In the genomic region with DNA sequence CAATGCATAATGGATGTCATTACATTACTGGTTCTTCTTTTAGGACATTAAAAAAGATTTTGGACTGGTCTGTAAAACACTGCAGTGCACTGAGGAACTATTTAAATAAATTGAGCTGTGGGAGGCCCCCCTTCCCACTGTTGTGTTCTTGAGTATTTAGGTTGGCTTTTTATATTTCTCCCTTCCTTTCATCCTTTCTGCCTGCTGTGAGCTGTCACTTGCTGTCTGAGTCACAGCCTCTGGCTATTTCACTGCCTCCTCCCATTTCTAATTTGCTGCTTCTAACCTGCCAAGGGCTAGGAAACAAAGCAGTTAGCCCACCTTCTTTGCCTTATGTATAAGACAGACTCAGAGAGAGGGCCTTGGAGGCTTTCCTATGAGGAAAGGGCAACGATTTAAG, we compare ENCODE assay signal across 12 cellular contexts.
DNase-seq lines count a peak whose midpoint lies in the region; ATAC-seq, FAIRE-seq and TF ChIP-seq lines count a peak whose summit lies in the region.
"Had no signal": no experiment of that assay in that cellular context is flagged by ENCODE, and none has a peak within 500 bp of the region (broad histone marks: within the 10 kb centered on the region; RNA-seq: fewer than 3 reads in every experiment).

No MANE protein-coding gene starts in this region.

- H3K27me3 ChIP-seq in cardiac muscle cell (no peaks in the 10 kb centered on the region), heart right ventricle (no peaks in the 10 kb centered on the region)
- H3K27me3 ChIP-seq: BLaER1 treated with 17β-estradiol and CSF1 and Interleukin-3, amounts not matched to agents 10 nM and 100 nM had no signal

- peaks cover 32% of the 10 kb centered on the region for H3K4me1 Mint-ChIP-seq in type B pancreatic cell (ENCODE audit: unreplicated experiment)

- H3K27me3 Mint-ChIP-seq in type B pancreatic cell = no peaks in the 10 kb centered on the region

- TF ChIP-seq CTCF in cardiac muscle cell (IDR thresholded peaks at IDR 0.05; ENCODE audit: low read depth, low read length) = no peak
- TF ChIP-seq CTCF in heart right ventricle (IDR thresholded peaks at IDR 0.05) = no peak
- TF ChIP-seq CTCF in type B pancreatic cell (conservative IDR thresholded peaks at IDR 0.05) = no peak

- peak overlapping the region; percentile 31 for H3K4me3 Mint-ChIP-seq in type B pancreatic cell
- H3K4me3 Mint-ChIP-seq: T-helper 1 cell treated with Interleukin-12 subunit alpha and Interleukin-12 subunit beta and Interleukin-4 antibody, amounts not matched to agents 30 μg/mL and 1 μg/mL, for 36 hours had no signal

- DNase-seq in cardiac muscle cell (ENCODE audit: low read depth in 1 of 2, low spot score in 1 of 2) (peak; percentile 23 to 25), heart right ventricle (no peak), RCC 7860 (ENCODE audit: low spot score) (peak; percentile 19), fibroblast of peridontal ligament (ENCODE audit: extremely low read depth) (peak; percentile 37), type B pancreatic cell (ENCODE audit: extremely low spot score, unreplicated experiment) (no peak), midbrain (lab: John Stamatoyannopoulos, UW) (no peak)
- DNase-seq: NCI-H2171 treated with DMSO at 0.1 percent for 48 hours had no signal

- H3K27ac ChIP-seq in cardiac muscle cell = peak overlapping the region; percentile 50
- H3K27ac ChIP-seq in heart right ventricle = no peak overlapping the region
- H3K27ac ChIP-seq: BLaER1 treated with 17β-estradiol and CSF1 and Interleukin-3, amounts not matched to agents 10 nM and 100 nM had no signal

- 24 to 28% methylated on average over 1 of the region's 1 CpG for WGBS in heart right ventricle, 2 donors

- H3K4me3 ChIP-seq in cardiac muscle cell = no peak overlapping the region
- no peak overlapping the region for H3K4me3 ChIP-seq in heart right ventricle
- H3K4me3 ChIP-seq: BLaER1 treated with 17β-estradiol and CSF1 and Interleukin-3, amounts not matched to agents 10 nM and 100 nM; lung had no signal

- no peak for FAIRE-seq in RCC 7860 (lab: Jason Lieb, UNC)

- intact Hi-C loops in heart right ventricle (cut with DNase I) = no loop called here

- no peaks in the 10 kb centered on the region for H3K9me3 ChIP-seq in cardiac muscle cell (ENCODE audit: low read depth)
- H3K9me3 ChIP-seq in heart right ventricle = no peaks in the 10 kb centered on the region

- ATAC-seq in heart right ventricle (no peak), GM21367 (IDR thresholded peaks at IDR 0.05; ENCODE audit: unreplicated experiment) (no peak), GM21723 (IDR thresholded peaks at IDR 0.05; ENCODE audit: unreplicated experiment) (no peak)

- H3K36me3 ChIP-seq in cardiac muscle cell (no peaks in the 10 kb centered on the region), heart right ventricle (no peaks in the 10 kb centered on the region)
- H3K36me3 ChIP-seq: BLaER1 treated with 17β-estradiol and CSF1 and Interleukin-3, amounts not matched to agents 10 nM and 100 nM had no signal

- H3K27ac Mint-ChIP-seq in type B pancreatic cell = peak overlapping the region; percentile 21
- H3K27ac Mint-ChIP-seq: T-helper 1 cell treated with Interleukin-12 subunit alpha and Interleukin-12 subunit beta and Interleukin-4 antibody, amounts not matched to agents 30 μg/mL and 1 μg/mL, for 36 hours had no signal

- H3K4me1 ChIP-seq in cardiac muscle cell (ENCODE audit: low read depth) = peaks cover 14% of the 10 kb centered on the region
- H3K4me1 ChIP-seq in heart right ventricle = peaks cover 0 to 11% (median 0%) of the 10 kb centered on the region in 9 donors

- no peaks in the 10 kb centered on the region for H3K36me3 Mint-ChIP-seq in type B pancreatic cell

- H3K9me3 Mint-ChIP-seq in type B pancreatic cell = peaks cover 5% of the 10 kb centered on the region
- H3K9me3 Mint-ChIP-seq: T-helper 1 cell treated with Interleukin-12 subunit alpha and Interleukin-12 subunit beta and Interleukin-4 antibody, amounts not matched to agents 30 μg/mL and 1 μg/mL, for 36 hours had no signal

Comparison
In these comparisons a context has a peak if more than half of its experiments do, and no peak if none do; other contexts are left out.
1. DNase-seq: peak in cardiac muscle cell (2 of 2), RCC 7860 (single experiment) and fibroblast of peridontal ligament (single experiment); none in heart right ventricle (0 of 2), type B pancreatic cell (single experiment) and midbrain (single experiment).